ENCODE assay signal across 13 cellular contexts in genomic region chr3:6640907-6641306, GRCh38.
"Had no signal": no experiment of that assay in that cellular context is flagged by ENCODE, and none has a peak within 500 bp of the region (broad histone marks: within the 10 kb centered on the region; RNA-seq: fewer than 3 reads in every experiment).

No MANE protein-coding gene starts in this region.

- H3K4me3 Mint-ChIP-seq: activated CD4-positive, alpha-beta T cell treated with anti-CD3 and anti-CD28 coated beads, Interleukin-2, amount 10 ng/mL, durations not matched to agents 7 days and 5 days; activated CD8-positive, alpha-beta T cell treated with anti-CD3 and anti-CD28 coated beads, Interleukin-2, amount 10 ng/mL, durations not matched to agents 7 days and 5 days; activated naive CD4-positive, alpha-beta T cell treated with anti-CD3 and anti-CD28 coated beads, Interleukin-2, amount 50 U/mL, for 24 hours; activated T-cell treated with anti-CD3 and anti-CD28 coated beads, Interleukin-2, amount 50 U/mL, for 4 hours; central memory CD8-positive, alpha-beta T cell; endodermal cell; naive thymus-derived CD8-positive, alpha-beta T cell; stimulated activated naive CD8-positive, alpha-beta T cell treated with anti-CD3 and anti-CD28 coated beads, Interleukin-15, Interleukin-2, amounts not matched to agents 100 ng/mL and 50 ng/mL, for 24 hours had no signal

- H3K4me1 Mint-ChIP-seq: activated CD4-positive, alpha-beta T cell treated with anti-CD3 and anti-CD28 coated beads, Interleukin-2, amount 10 ng/mL, durations not matched to agents 7 days and 5 days; activated naive CD4-positive, alpha-beta T cell treated with anti-CD3 and anti-CD28 coated beads, Interleukin-2, amount 50 U/mL, for 24 hours; central memory CD8-positive, alpha-beta T cell; naive thymus-derived CD8-positive, alpha-beta T cell had no signal

- ATAC-seq: activated CD4-positive, CD25-positive, alpha-beta regulatory T cell treated with anti-CD3 and anti-CD28 coated beads, Interleukin-2, amount 50 U/mL, for 24 hours; activated CD8-positive, alpha-beta T cell treated with anti-CD3 and anti-CD28 coated beads, Interleukin-2, amount 10 ng/mL, durations not matched to agents 7 days and 5 days; activated T-cell treated with anti-CD3 and anti-CD28 coated beads, Interleukin-2, amount 50 U/mL, for 4 hours; naive thymus-derived CD8-positive, alpha-beta T cell had no signal

- DNase-seq: activated CD4-positive, alpha-beta T cell treated with anti-CD3 and anti-CD28 coated beads, Interleukin-2, amount 10 ng/mL, durations not matched to agents 7 days and 5 days; activated CD8-positive, alpha-beta T cell treated with anti-CD3 and anti-CD28 coated beads, Interleukin-2, amount 10 ng/mL, durations not matched to agents 7 days and 5 days; activated T-cell treated with anti-CD3 and anti-CD28 coated beads, Interleukin-2, amount 50 U/mL, for 4 hours; colonic mucosa; endodermal cell; foreskin fibroblast; mesenchymal stem cell; naive thymus-derived CD8-positive, alpha-beta T cell; stimulated activated CD4-positive, alpha-beta T cell treated with anti-CD3 and anti-CD28 coated beads, Interleukin-2, amount 100 ng/mL, for 24 hours had no signal

- H3K36me3 Mint-ChIP-seq: activated naive CD4-positive, alpha-beta T cell treated with anti-CD3 and anti-CD28 coated beads, Interleukin-2, amount 50 U/mL, for 24 hours; naive thymus-derived CD8-positive, alpha-beta T cell had no signal

- H3K27me3 Mint-ChIP-seq: activated CD4-positive, alpha-beta T cell treated with anti-CD3 and anti-CD28 coated beads, Interleukin-2, amount 10 ng/mL, durations not matched to agents 7 days and 5 days; activated naive CD4-positive, alpha-beta T cell treated with anti-CD3 and anti-CD28 coated beads, Interleukin-2, amount 50 U/mL, for 24 hours; central memory CD8-positive, alpha-beta T cell; naive thymus-derived CD8-positive, alpha-beta T cell; stimulated activated naive CD8-positive, alpha-beta T cell treated with anti-CD3 and anti-CD28 coated beads, Interleukin-15, Interleukin-2, amounts not matched to agents 100 ng/mL and 50 ng/mL, for 24 hours had no signal

- H3K27ac Mint-ChIP-seq: activated CD4-positive, alpha-beta T cell treated with anti-CD3 and anti-CD28 coated beads, Interleukin-2, amount 10 ng/mL, durations not matched to agents 7 days and 5 days; activated CD8-positive, alpha-beta T cell treated with anti-CD3 and anti-CD28 coated beads, Interleukin-2, amount 10 ng/mL, durations not matched to agents 7 days and 5 days; activated naive CD4-positive, alpha-beta T cell treated with anti-CD3 and anti-CD28 coated beads, Interleukin-2, amount 50 U/mL, for 24 hours; endodermal cell; naive thymus-derived CD8-positive, alpha-beta T cell; stimulated activated naive CD8-positive, alpha-beta T cell treated with anti-CD3 and anti-CD28 coated beads, Interleukin-15, Interleukin-2, amounts not matched to agents 100 ng/mL and 50 ng/mL, for 24 hours had no signal
